In genomic region chr9:114348906-114349482, GRCh38 we compare ENCODE assay signal across 8 cellular contexts. TPM values are rescaled to one million over a fixed set of nuclear protein-coding genes. Genes with fewer than 3 reads are reported as not detected.
DNase-seq lines count a peak whose midpoint lies in the region; ATAC-seq lines count a peak whose summit lies in the region.

No MANE protein-coding gene starts in this region.

- no peaks in the 10 kb centered on the region for H3K9me3 Mint-ChIP-seq in stimulated activated memory B cell treated with anti-CD40 and anti-IgM and Interleukin-4, amounts not matched to agents 10 μg/mL and 1 μg/mL and 100 μg/mL, for 72 hours

- peak overlapping the region; percentile 44 for H3K4me3 Mint-ChIP-seq in stimulated activated memory B cell treated with anti-CD40 and anti-IgM and Interleukin-4, amounts not matched to agents 10 μg/mL and 1 μg/mL and 100 μg/mL, for 72 hours

- peaks cover 71% of the 10 kb centered on the region for H3K36me3 Mint-ChIP-seq in stimulated activated memory B cell treated with anti-CD40 and anti-IgM and Interleukin-4, amounts not matched to agents 10 μg/mL and 1 μg/mL and 100 μg/mL, for 72 hours

- H3K27ac Mint-ChIP-seq in stimulated activated memory B cell treated with anti-CD40 and anti-IgM and Interleukin-4, amounts not matched to agents 10 μg/mL and 1 μg/mL and 100 μg/mL, for 72 hours: peak overlapping the region; percentile 58

- DNase-seq in NAMALWA (ENCODE audit: low spot score) (peak; percentile 94), ecto neural progenitor cell (ENCODE audit: low spot score) (peak; percentile 67), mucosa of gallbladder (ENCODE audit: low spot score) (peak; percentile 61), COLO668 (lab: John Stamatoyannopoulos, UW; ENCODE audit: unreplicated experiment) (no peak)
- DNase-seq in activated CD4-positive, alpha-beta T cell treated with anti-CD3 and anti-CD28 coated beads for 48 hours: peak; percentile 95

- H3K27me3 Mint-ChIP-seq in stimulated activated memory B cell treated with anti-CD40 and anti-IgM and Interleukin-4, amounts not matched to agents 10 μg/mL and 1 μg/mL and 100 μg/mL, for 72 hours: no peaks in the 10 kb centered on the region

- peak; percentile 93 for ATAC-seq in GM18502 (IDR thresholded peaks at IDR 0.05; ENCODE audit: poor library complexity, unreplicated experiment)
- ATAC-seq in HG02588 (IDR thresholded peaks at IDR 0.05; ENCODE audit: unreplicated experiment): peak; percentile 88
- ATAC-seq in stimulated activated memory B cell treated with anti-CD40 and anti-IgM and Interleukin-4, amounts not matched to agents 10 μg/mL and 1 μg/mL and 100 μg/mL, for 72 hours: peak; percentile 98

- peaks cover 46% of the 10 kb centered on the region for H3K4me1 Mint-ChIP-seq in stimulated activated memory B cell treated with anti-CD40 and anti-IgM and Interleukin-4, amounts not matched to agents 10 μg/mL and 1 μg/mL and 100 μg/mL, for 72 hours

RNA-seq across cellular contexts. Expression of gene ORM2, which starts 19.3 kb away (rescaled TPM):
- total RNA-seq in mucosa of gallbladder: 2.8 TPM

RNA-seq across cellular contexts. Expression of gene ORM1, which starts 26.1 kb away (rescaled TPM):
- 12.7 TPM for total RNA-seq in mucosa of gallbladder

RNA-seq across cellular contexts. Expression of gene AKNA, which starts 38.8 kb away (rescaled TPM):
- 41.0 TPM for total RNA-seq in mucosa of gallbladder
